In genomic region chr7:74288034-74288881, GRCh38 we compare ENCODE assay signal across 8 cellular contexts. TPM values are rescaled to one million over a fixed set of nuclear protein-coding genes. Genes with fewer than 3 reads are reported as not detected.
DNase-seq lines count a peak whose midpoint lies in the region; ATAC-seq and TF ChIP-seq lines count a peak whose summit lies in the region.

No MANE protein-coding gene starts in this region.

- H2BK5ac ChIP-seq in trophoblast cell (ENCODE audit: low read depth, low read length, poor library complexity): no peak overlapping the region

- H3K4ac ChIP-seq in trophoblast cell (ENCODE audit: low read depth, low read length): no peak overlapping the region

- H3K36me3 Mint-ChIP-seq in endodermal cell (ENCODE audit: low read depth): no peaks in the 10 kb centered on the region

- H4K12ac ChIP-seq in trophoblast cell (ENCODE audit: low read depth, low read length): no peak overlapping the region

- no peak for TF ChIP-seq CTCF in PC-3 (conservative IDR thresholded peaks at IDR 0.05; ENCODE audit: low read depth, low read length)
- no peak for TF ChIP-seq CTCF in endodermal cell (conservative IDR thresholded peaks at IDR 0.05)

- POLR2A ChIA-PET in PC-3 (lab: Charles Lee; ENCODE audit: unreplicated experiment): no interaction called here

- H3K79me1 ChIP-seq in trophoblast cell (ENCODE audit: low read length): peaks cover 3% of the 10 kb centered on the region

- no peaks in the 10 kb centered on the region for H3F3A ChIP-seq in PC-3 (ENCODE audit: low read length, unreplicated experiment)

- peak; percentile 1; the same call in 1 of the 2 replicates for ATAC-seq in PC-3
- no peak for ATAC-seq in HG02763 (IDR thresholded peaks at IDR 0.05; ENCODE audit: unreplicated experiment)
- ATAC-seq in HG02678 (IDR thresholded peaks at IDR 0.05; ENCODE audit: unreplicated experiment): no peak
- ATAC-seq in GM21786 (IDR thresholded peaks at IDR 0.05; ENCODE audit: unreplicated experiment): no peak

- no peak overlapping the region for H3K14ac ChIP-seq in trophoblast cell (ENCODE audit: low read length)

- DNase-seq in G401 (ENCODE audit: low spot score) (peak; percentile 70), PC-3 (no peak), endodermal cell (no peak), trophoblast cell (peak; percentile 74 to 86), COR-L47 (lab: John Stamatoyannopoulos, UW) (no peak)

- no peaks in the 10 kb centered on the region for H3K27me3 ChIP-seq in PC-3 (ENCODE audit: low read length)
- H3K27me3 ChIP-seq in endodermal cell (ENCODE audit: control insufficient read depth, insufficient read depth, low read length, poor library complexity, severe bottlenecking): no peaks in the 10 kb centered on the region
- H3K27me3 ChIP-seq in trophoblast cell (ENCODE audit: insufficient read depth, low read length): peaks cover 15% of the 10 kb centered on the region

- no peak overlapping the region for H4K8ac ChIP-seq in trophoblast cell (ENCODE audit: low read depth, low read length)

- no peak overlapping the region for H2BK12ac ChIP-seq in trophoblast cell (ENCODE audit: low read length)

- no peaks in the 10 kb centered on the region for H3K27me3 Mint-ChIP-seq in endodermal cell (ENCODE audit: insufficient read depth)

- H3K9me3 Mint-ChIP-seq in endodermal cell: no peaks in the 10 kb centered on the region

- 70% methylated on average over 18 to 20 of the region's 20 CpGs for WGBS in endodermal cell (ENCODE audit: insufficient coverage in 1 of 2, insufficient read length in 1 of 2), 2 experiments
- no CpG with 5 or more reads among the region's 20 CpGs for WGBS in trophoblast cell (ENCODE audit: extremely low coverage, insufficient coverage, insufficient read length)

- no peak overlapping the region for H4K91ac ChIP-seq in trophoblast cell (ENCODE audit: low read depth, low read length)

- H3K9me3 ChIP-seq in PC-3 (ENCODE audit: low read length) (no peaks in the 10 kb centered on the region), endodermal cell (ENCODE audit: control insufficient read depth, low read length) (no peaks in the 10 kb centered on the region), trophoblast cell (ENCODE audit: insufficient read depth, low read depth, low read length) (no peaks in the 10 kb centered on the region)

- H3K27ac ChIP-seq in PC-3 (ENCODE audit: low read length): peak overlapping the region; percentile 34; the same call in 1 of the 2 replicates
- no peak overlapping the region for H3K27ac ChIP-seq in endodermal cell (ENCODE audit: low read depth, low read length)
- H3K27ac ChIP-seq in trophoblast cell (ENCODE audit: low read depth, low read length): no peak overlapping the region

- H3K23ac ChIP-seq in trophoblast cell (ENCODE audit: low read length): no peak overlapping the region

- H3K36me3 ChIP-seq in PC-3 (ENCODE audit: low read depth, low read length) (no peaks in the 10 kb centered on the region), endodermal cell (ENCODE audit: control insufficient read depth, insufficient read depth, low read length) (no peaks in the 10 kb centered on the region), trophoblast cell (ENCODE audit: control insufficient read depth in 1 of 2, insufficient read depth in 2 of 2, low read length in 2 of 2) (no peaks in the 10 kb centered on the region)

- intact Hi-C loops in PC-3 (cut with micrococcal nuclease): no loop called here

- no TSS peak for BruUV-seq in PC-3 (replicated peaks; lab: Mats Ljungman, UMichigan)

- H3K4me2 ChIP-seq in PC-3 (ENCODE audit: low read length): peak overlapping the region; percentile 91
- peak overlapping the region; percentile 57 for H3K4me2 ChIP-seq in trophoblast cell (ENCODE audit: low read length)

- no peak overlapping the region for H2BK120ac ChIP-seq in trophoblast cell (ENCODE audit: insufficient read depth, low read length, poor library complexity)

- H3K4me1 Mint-ChIP-seq in endodermal cell: peaks cover 39% of the 10 kb centered on the region

- H3K4me1 ChIP-seq in PC-3 (ENCODE audit: insufficient read depth, low read length) (peaks cover 19% of the 10 kb centered on the region), endodermal cell (ENCODE audit: control insufficient read depth, insufficient read depth, low read length) (peaks cover 16% of the 10 kb centered on the region), trophoblast cell (ENCODE audit: control insufficient read depth in 1 of 2, insufficient read depth in 2 of 2, low read length in 2 of 2) (peaks cover 13 to 16% of the 10 kb centered on the region in 2 experiments)

- no peaks in the 10 kb centered on the region for H3K9me2 ChIP-seq in PC-3 (replicated peaks; ENCODE audit: low read length)

- H2AK5ac ChIP-seq in trophoblast cell (ENCODE audit: low read length): no peak overlapping the region

- CTCF ChIA-PET in PC-3 (lab: Charles Lee): interaction anchor here (0.8 to 1.4 kb wide), 2 partner anchors 13 to 82 kb away, joined by 4 to 5 read pairs; no protein-coding TSS in a partner anchor

- H3K79me2 ChIP-seq in PC-3 (ENCODE audit: low read length) (peaks cover 36% of the 10 kb centered on the region), trophoblast cell (ENCODE audit: control insufficient read depth, insufficient read depth, low read length, poor library complexity) (no peaks in the 10 kb centered on the region)

- H3K9ac ChIP-seq in PC-3 (ENCODE audit: low read length) (peak overlapping the region; percentile 63), endodermal cell (ENCODE audit: extremely low read depth, low read length, poor library complexity, severe bottlenecking) (no peak overlapping the region), trophoblast cell (ENCODE audit: low read length) (no peak overlapping the region)

- peak overlapping the region; percentile 70 for H3K4me3 ChIP-seq in PC-3 (ENCODE audit: low read length)
- peak overlapping the region; percentile 75 for H3K4me3 ChIP-seq in endodermal cell (ENCODE audit: low read length)
- H3K4me3 ChIP-seq in trophoblast cell (ENCODE audit: low read depth, low read length): no peak overlapping the region

- H3K4me3 Mint-ChIP-seq in endodermal cell: peak overlapping the region; percentile 69

- peak overlapping the region; percentile 87 for H3K27ac Mint-ChIP-seq in endodermal cell

- H2AFZ ChIP-seq in PC-3 (ENCODE audit: low read length) (peak overlapping the region; percentile 89), trophoblast cell (ENCODE audit: insufficient read depth, low read length, poor library complexity) (no peak overlapping the region)

- no peak overlapping the region for H3K18ac ChIP-seq in trophoblast cell (ENCODE audit: low read length)

- peaks cover 15% of the 10 kb centered on the region; the same call in 1 of the 2 replicates for H4K20me1 ChIP-seq in PC-3 (ENCODE audit: low read length)

- in situ Hi-C loops in G401 (cut with HindIII; ENCODE audit: low sequenced_read_pairs): no loop called here

RNA-seq across cellular contexts. Expression of gene CLIP2, which starts 0.9 kb away (rescaled TPM):
- 33.2 and 34.2 TPM in 2 replicates for total RNA-seq in G401 (2014; rRNA removed; shearing (Covaris generic))
- total RNA-seq in PC-3 (2014; rRNA removed) (26.2 and 33.8 TPM in 2 replicates), endodermal cell (10 to 100 TPM; 44.3 to 57.2 TPM)
- polyA plus RNA-seq in endodermal cell (2013, experiment 1 of 2): 32.1 TPM
- polyA plus RNA-seq in endodermal cell (2013, experiment 2 of 2): 33.9 TPM
- 5.4 and 5.9 TPM in 2 replicates for polyA plus RNA-seq in trophoblast cell (2013)

RNA-seq across cellular contexts. Expression of gene RFC2, which starts 34.1 kb away (rescaled TPM):
- total RNA-seq in G401 (2014; rRNA removed; shearing (Covaris generic)): 40.6 and 47.9 TPM in 2 replicates
- total RNA-seq in PC-3 (2014; rRNA removed) (57.4 and 60.4 TPM in 2 replicates), endodermal cell (10 to 100 TPM; 56.7 to 71.6 TPM)
- polyA plus RNA-seq in endodermal cell (2013, experiment 1 of 2): 51.0 TPM
- polyA plus RNA-seq in endodermal cell (2013, experiment 2 of 2): 47.1 TPM
- 26.8 and 31.3 TPM in 2 replicates for polyA plus RNA-seq in trophoblast cell (2013)

Comparison
In these comparisons a context has a peak if more than half of its experiments do, and no peak if none do; other contexts are left out.
1. DNase-seq: peak in G401 (single experiment) and trophoblast cell (2 of 2); none in PC-3 (single experiment), endodermal cell (single experiment) and COR-L47 (single experiment).